ENCODE assay signal across 15 cellular contexts in the genomic region with DNA sequence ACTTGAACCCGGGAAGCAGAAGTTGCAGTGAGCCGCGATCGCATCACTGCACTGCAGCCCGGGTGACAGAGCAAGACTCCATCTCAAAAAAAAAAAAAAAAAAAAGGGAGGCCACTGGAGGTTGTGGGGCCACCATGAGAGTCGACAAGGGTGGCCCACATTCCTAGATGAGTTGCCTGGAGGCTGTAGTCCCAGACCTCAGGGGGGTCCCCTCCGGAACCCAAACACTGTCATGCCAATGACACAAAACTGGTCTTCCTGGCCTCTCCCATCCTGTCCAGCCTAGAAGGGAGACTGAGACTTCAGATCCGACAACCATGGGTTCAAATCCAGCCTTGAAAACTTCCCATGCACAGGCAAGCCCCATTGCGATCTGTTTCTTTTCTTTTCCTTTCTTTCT. TPM values are rescaled to one million over a fixed set of nuclear protein-coding genes. Genes with fewer than 3 reads are reported as not detected.
DNase-seq lines count a peak whose midpoint lies in the region; ATAC-seq and TF ChIP-seq lines count a peak whose summit lies in the region.
"Had no signal": no experiment of that assay in that cellular context is flagged by ENCODE, and none has a peak within 500 bp of the region (broad histone marks: within the 10 kb centered on the region; RNA-seq: fewer than 3 reads in every experiment).

No MANE protein-coding gene starts in this region.

- in situ Hi-C loops in Panc1 (cut with HindIII; ENCODE audit: low pct_unique_long_range_greater_than_20kb, low sequenced_read_pairs), result no loop called here
- in situ Hi-C loops in transverse colon (cut with MboI; ENCODE audit: low pct_ligation_motif_present in 1 of 4, low pct_unique_long_range_greater_than_20kb in 1 of 4, low sequenced_read_pairs in 3 of 4), result no loop called here

- H3K27me3 ChIP-seq in Panc1 (ENCODE audit: control insufficient read depth, insufficient read depth, low read length) (no peaks in the 10 kb centered on the region), transverse colon (no peaks in the 10 kb centered on the region)

- TF ChIP-seq POLR2A in transverse colon (IDR thresholded peaks at IDR 0.05), result no peak

- peaks cover 38% of the 10 kb centered on the region for H3K4me1 Mint-ChIP-seq in nephron

- no peak overlapping the region for H3K4me3 Mint-ChIP-seq in nephron
- H3K4me3 Mint-ChIP-seq: IgD-negative memory B cell had no signal

- H3K36me3 Mint-ChIP-seq in nephron (ENCODE audit: low read depth), result peaks cover 6% of the 10 kb centered on the region
- H3K36me3 Mint-ChIP-seq: IgD-negative memory B cell had no signal

- peak overlapping the region in 2 of 3 experiments; percentile 73 to 97 for H3K27ac Mint-ChIP-seq in nephron
- H3K27ac Mint-ChIP-seq: IgD-negative memory B cell had no signal

- CTCF ChIA-PET in GM10248 (lab: Yijun Ruan, JAX), result interaction anchor here (0.7 kb wide), 1 partner anchor 11 kb away, joined by 3 read pairs; no protein-coding TSS in a partner anchor
- CTCF ChIA-PET in Panc1 (lab: Charles Lee), result no interaction called here

- no peak for TF ChIP-seq CTCF in GM10248 (IDR thresholded peaks at IDR 0.05; ENCODE audit: control extremely low read depth, extremely low read depth, low read depth, missing control alignments)
- no peak for TF ChIP-seq CTCF in Panc1 (IDR thresholded peaks at IDR 0.05)
- no peak for TF ChIP-seq CTCF in nephron (IDR thresholded peaks at IDR 0.05; ENCODE audit: unreplicated experiment in 3 of 3)
- TF ChIP-seq CTCF in transverse colon (IDR thresholded peaks at IDR 0.05), result no peak

- H3K27ac ChIP-seq in Panc1 (ENCODE audit: low read length) (peak overlapping the region; percentile 97), transverse colon (peak overlapping the region; percentile 84 to 96 (median 90))

- 83 to 100% methylated on average over 2 to 9 of the region's 9 CpGs for WGBS in transverse colon (ENCODE audit: low coverage in 1 of 2), 2 donors

- POLR2A ChIA-PET in GM10248 (lab: Yijun Ruan, JAX), result no interaction called here
- POLR2A ChIA-PET in Panc1 (lab: Charles Lee), result no interaction called here

- no peak for TF ChIP-seq EP300 in transverse colon (IDR thresholded peaks at IDR 0.05; ENCODE audit: low read depth)

- H3K9me3 ChIP-seq in Panc1 (ENCODE audit: control insufficient read depth, insufficient read depth, low read depth, low read length) (no peaks in the 10 kb centered on the region), transverse colon (no peaks in the 10 kb centered on the region)

- no TSS peak for BruUV-seq in Panc1 (replicated peaks; lab: Mats Ljungman, UMichigan)

- H3K36me3 ChIP-seq in Panc1 (ENCODE audit: control insufficient read depth, insufficient read depth, low read length), result no peaks in the 10 kb centered on the region
- no peaks in the 10 kb centered on the region for H3K36me3 ChIP-seq in transverse colon

- H3K27me3 Mint-ChIP-seq in nephron (ENCODE audit: low read depth), result peaks cover 3% of the 10 kb centered on the region

- intact Hi-C loops in Panc1 (cut with micrococcal nuclease; ENCODE audit: unreplicated experiment) (no loop called here), transverse colon (cut with DNase I; ENCODE audit: low total_unique reads) (no loop called here)

- ATAC-seq in Panc1, result no peak

- peak; percentile 3 for DNase-seq in GM10248 (ENCODE audit: extremely low spot score)
- no peak for DNase-seq in Panc1 (ENCODE audit: low read depth, low spot score)
- no peak for DNase-seq in transverse colon
- DNase-seq in iPS-NIHi7 (ENCODE audit: extremely low spot score), result no peak
- no peak for DNase-seq in NCI-H2196 treated with DMSO at 0.1 percent for 48 hours (lab: John Stamatoyannopoulos, UW; ENCODE audit: unreplicated experiment)
- DNase-seq in T-helper 9 cell, result no peak
- DNase-seq: C1 segment of cervical spinal cord, EL, H7, NCI-H1436, NCI-H2081 treated with DMSO at 0.1 percent for 48 hours, PC-9, SHP77 had no signal

- peaks cover 44% of the 10 kb centered on the region for H3K4me1 ChIP-seq in Panc1 (ENCODE audit: control insufficient read depth, insufficient read depth, low read length)
- H3K4me1 ChIP-seq in transverse colon, result peaks cover 38 to 61% (median 54%) of the 10 kb centered on the region in 4 donors

- no peak overlapping the region for H3K4me3 ChIP-seq in Panc1 (ENCODE audit: low read depth in 2 of 2, low read length in 2 of 2)
- H3K4me3 ChIP-seq in transverse colon, result no peak overlapping the region
- H3K4me3 ChIP-seq: PC-9 had no signal

- H3K9me3 Mint-ChIP-seq in nephron, result no peaks in the 10 kb centered on the region

RNA-seq across cellular contexts. Expression of a gene that starts 14.7 kb away (rescaled TPM):
- 50.6 TPM for total RNA-seq in Panc1 (2021; ENCODE audit: unreplicated experiment)
- polyA plus RNA-seq in Panc1 (2012; ENCODE audit: insufficient read length), result 26.9 TPM
- 10 to 100 TPM in 1 of 4 donors, 1 to 10 TPM in 1, not detected in 2; 2.6 to 47.4 TPM for total RNA-seq in transverse colon
- polyA plus RNA-seq: IgD-negative memory B cell had no signal

RNA-seq across cellular contexts. Expression of a gene that starts 51.6 kb away (rescaled TPM):
- total RNA-seq in Panc1 (2021; ENCODE audit: unreplicated experiment), result 203 TPM
- 110 TPM for polyA plus RNA-seq in Panc1 (2012; ENCODE audit: insufficient read length)
- total RNA-seq in transverse colon, result 100 to 1,000 TPM in 2 of 4 donors, 10 to 100 TPM in 2; 26.4 to 275 (median 109) TPM

RNA-seq across cellular contexts. Expression of a gene that starts 56.4 kb away (rescaled TPM):
- 121 TPM for total RNA-seq in Panc1 (2021; ENCODE audit: unreplicated experiment)
- 199 TPM for polyA plus RNA-seq in Panc1 (2012; ENCODE audit: insufficient read length)
- 100 to 1,000 TPM; 145 to 339 (median 243) TPM for total RNA-seq in transverse colon
- polyA plus RNA-seq: IgD-negative memory B cell had no signal
